Comparison of ENCODE assay signal across 1 cellular context in the genomic region with DNA sequence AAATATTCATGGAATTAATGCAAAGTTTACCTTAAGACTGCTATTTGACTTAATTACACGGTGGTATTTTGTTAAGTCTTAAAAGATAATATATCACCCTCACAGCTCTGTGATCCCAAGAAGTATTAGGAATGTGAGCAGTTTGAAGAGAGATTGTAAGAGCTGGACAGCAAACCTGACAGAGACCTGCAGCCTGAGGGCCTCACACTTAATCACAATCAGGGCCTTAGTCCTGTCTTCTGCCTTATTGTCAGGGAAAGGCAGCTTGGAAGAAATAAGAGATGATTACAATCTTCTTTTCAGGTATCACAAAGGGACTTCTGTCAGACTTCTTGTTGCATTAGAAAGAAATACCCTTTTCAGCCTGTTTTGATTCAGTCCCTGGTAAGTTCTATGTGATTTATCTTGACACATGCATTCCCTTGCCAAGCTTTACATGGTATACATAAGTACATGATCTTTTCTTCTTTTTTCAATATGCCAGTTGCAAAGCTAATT.
TF ChIP-seq lines count a peak whose summit lies in the region.

No MANE protein-coding gene starts in this region.

TF ChIP-seq in GM23338, 12 proteins besides CTCF, POLR2A, EP300 and RAD21 (continued from another document):
- TF ChIP-seq, protein P1, sequence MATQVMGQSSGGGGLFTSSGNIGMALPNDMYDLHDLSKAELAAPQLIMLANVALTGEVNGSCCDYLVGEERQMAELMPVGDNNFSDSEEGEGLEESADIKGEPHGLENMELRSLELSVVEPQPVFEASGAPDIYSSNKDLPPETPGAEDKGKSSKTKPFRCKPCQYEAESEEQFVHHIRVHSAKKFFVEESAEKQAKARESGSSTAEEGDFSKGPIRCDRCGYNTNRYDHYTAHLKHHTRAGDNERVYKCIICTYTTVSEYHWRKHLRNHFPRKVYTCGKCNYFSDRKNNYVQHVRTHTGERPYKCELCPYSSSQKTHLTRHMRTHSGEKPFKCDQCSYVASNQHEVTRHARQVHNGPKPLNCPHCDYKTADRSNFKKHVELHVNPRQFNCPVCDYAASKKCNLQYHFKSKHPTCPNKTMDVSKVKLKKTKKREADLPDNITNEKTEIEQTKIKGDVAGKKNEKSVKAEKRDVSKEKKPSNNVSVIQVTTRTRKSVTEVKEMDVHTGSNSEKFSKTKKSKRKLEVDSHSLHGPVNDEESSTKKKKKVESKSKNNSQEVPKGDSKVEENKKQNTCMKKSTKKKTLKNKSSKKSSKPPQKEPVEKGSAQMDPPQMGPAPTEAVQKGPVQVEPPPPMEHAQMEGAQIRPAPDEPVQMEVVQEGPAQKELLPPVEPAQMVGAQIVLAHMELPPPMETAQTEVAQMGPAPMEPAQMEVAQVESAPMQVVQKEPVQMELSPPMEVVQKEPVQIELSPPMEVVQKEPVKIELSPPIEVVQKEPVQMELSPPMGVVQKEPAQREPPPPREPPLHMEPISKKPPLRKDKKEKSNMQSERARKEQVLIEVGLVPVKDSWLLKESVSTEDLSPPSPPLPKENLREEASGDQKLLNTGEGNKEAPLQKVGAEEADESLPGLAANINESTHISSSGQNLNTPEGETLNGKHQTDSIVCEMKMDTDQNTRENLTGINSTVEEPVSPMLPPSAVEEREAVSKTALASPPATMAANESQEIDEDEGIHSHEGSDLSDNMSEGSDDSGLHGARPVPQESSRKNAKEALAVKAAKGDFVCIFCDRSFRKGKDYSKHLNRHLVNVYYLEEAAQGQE (IDR thresholded peaks at IDR 0.05; ENCODE audit: unreplicated experiment) = no peak
- TF ChIP-seq, protein P2, sequence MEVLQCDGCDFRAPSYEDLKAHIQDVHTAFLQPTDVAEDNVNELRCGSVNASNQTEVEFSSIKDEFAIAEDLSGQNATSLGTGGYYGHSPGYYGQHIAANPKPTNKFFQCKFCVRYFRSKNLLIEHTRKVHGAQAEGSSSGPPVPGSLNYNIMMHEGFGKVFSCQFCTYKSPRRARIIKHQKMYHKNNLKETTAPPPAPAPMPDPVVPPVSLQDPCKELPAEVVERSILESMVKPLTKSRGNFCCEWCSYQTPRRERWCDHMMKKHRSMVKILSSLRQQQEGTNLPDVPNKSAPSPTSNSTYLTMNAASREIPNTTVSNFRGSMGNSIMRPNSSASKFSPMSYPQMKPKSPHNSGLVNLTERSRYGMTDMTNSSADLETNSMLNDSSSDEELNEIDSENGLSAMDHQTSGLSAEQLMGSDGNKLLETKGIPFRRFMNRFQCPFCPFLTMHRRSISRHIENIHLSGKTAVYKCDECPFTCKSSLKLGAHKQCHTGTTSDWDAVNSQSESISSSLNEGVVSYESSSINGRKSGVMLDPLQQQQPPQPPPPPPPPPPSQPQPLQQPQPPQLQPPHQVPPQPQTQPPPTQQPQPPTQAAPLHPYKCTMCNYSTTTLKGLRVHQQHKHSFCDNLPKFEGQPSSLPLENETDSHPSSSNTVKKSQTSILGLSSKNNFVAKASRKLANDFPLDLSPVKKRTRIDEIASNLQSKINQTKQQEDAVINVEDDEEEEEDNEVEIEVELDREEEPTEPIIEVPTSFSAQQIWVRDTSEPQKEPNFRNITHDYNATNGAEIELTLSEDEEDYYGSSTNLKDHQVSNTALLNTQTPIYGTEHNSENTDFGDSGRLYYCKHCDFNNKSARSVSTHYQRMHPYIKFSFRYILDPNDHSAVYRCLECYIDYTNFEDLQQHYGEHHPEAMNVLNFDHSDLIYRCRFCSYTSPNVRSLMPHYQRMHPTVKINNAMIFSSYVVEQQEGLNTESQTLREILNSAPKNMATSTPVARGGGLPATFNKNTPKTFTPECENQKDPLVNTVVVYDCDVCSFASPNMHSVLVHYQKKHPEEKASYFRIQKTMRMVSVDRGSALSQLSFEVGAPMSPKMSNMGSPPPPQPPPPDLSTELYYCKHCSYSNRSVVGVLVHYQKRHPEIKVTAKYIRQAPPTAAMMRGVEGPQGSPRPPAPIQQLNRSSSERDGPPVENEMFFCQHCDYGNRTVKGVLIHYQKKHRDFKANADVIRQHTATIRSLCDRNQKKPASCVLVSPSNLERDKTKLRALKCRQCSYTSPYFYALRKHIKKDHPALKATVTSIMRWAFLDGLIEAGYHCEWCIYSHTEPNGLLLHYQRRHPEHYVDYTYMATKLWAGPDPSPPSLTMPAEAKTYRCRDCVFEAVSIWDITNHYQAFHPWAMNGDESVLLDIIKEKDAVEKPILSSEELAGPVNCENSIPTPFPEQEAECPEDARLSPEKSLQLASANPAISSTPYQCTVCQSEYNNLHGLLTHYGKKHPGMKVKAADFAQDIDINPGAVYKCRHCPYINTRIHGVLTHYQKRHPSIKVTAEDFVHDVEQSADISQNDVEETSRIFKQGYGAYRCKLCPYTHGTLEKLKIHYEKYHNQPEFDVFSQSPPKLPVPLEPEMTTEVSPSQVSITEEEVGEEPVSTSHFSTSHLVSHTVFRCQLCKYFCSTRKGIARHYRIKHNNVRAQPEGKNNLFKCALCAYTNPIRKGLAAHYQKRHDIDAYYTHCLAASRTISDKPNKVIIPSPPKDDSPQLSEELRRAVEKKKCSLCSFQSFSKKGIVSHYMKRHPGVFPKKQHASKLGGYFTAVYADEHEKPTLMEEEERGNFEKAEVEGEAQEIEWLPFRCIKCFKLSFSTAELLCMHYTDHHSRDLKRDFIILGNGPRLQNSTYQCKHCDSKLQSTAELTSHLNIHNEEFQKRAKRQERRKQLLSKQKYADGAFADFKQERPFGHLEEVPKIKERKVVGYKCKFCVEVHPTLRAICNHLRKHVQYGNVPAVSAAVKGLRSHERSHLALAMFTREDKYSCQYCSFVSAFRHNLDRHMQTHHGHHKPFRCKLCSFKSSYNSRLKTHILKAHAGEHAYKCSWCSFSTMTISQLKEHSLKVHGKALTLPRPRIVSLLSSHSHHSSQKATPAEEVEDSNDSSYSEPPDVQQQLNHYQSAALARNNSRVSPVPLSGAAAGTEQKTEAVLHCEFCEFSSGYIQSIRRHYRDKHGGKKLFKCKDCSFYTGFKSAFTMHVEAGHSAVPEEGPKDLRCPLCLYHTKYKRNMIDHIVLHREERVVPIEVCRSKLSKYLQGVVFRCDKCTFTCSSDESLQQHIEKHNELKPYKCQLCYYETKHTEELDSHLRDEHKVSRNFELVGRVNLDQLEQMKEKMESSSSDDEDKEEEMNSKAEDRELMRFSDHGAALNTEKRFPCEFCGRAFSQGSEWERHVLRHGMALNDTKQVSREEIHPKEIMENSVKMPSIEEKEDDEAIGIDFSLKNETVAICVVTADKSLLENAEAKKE (CRISPR knock-in tag; IDR thresholded peaks at IDR 0.05) = no peak
- TF ChIP-seq EZH2 (IDR thresholded peaks at IDR 0.05; ENCODE audit: low read depth, unreplicated experiment) (no peak), STAT1 (IDR thresholded peaks at IDR 0.05; ENCODE audit: unreplicated experiment) (no peak), NANOG (IDR thresholded peaks at IDR 0.05; ENCODE audit: borderline replicate concordance) (no peak), CREB1 (CRISPR knock-in tag; IDR thresholded peaks at IDR 0.05; ENCODE audit: low read depth) (no peak), ZNF331 (CRISPR knock-in tag; IDR thresholded peaks at IDR 0.05; ENCODE audit: low read depth) (no peak), ZNF114 (CRISPR knock-in tag; IDR thresholded peaks at IDR 0.05) (no peak), JUNB (IDR thresholded peaks at IDR 0.05; ENCODE audit: unreplicated experiment) (no peak)
